1 cellular context compared by ENCODE assay signal in genomic region chr13:43019811-43020210, GRCh38.
TF ChIP-seq lines count a peak whose summit lies in the region.

No MANE protein-coding gene starts in this region.

TF ChIP-seq in H1, 55 proteins besides CTCF, POLR2A, EP300 and RAD21:
- TF ChIP-seq BACH1 (IDR thresholded peaks at IDR 0.05; ENCODE audit: low read length) (no peak), CREB1 (IDR thresholded peaks at IDR 0.05) (no peak), RFX5 (IDR thresholded peaks at IDR 0.05; ENCODE audit: borderline replicate concordance, low read depth, low read length) (no peak), TBP (IDR thresholded peaks at IDR 0.05; ENCODE audit: low read depth, low read length) (no peak), SIRT6 (IDR thresholded peaks at IDR 0.05; ENCODE audit: low read length) (no peak), CHD7 (IDR thresholded peaks at IDR 0.05; ENCODE audit: insufficient replicate concordance, low read length) (no peak), YY1 (IDR thresholded peaks at IDR 0.05; ENCODE audit: low read depth, low read length) (no peak), SP1 (IDR thresholded peaks at IDR 0.05; ENCODE audit: low read depth, low read length) (no peak)
